In the genomic region with DNA sequence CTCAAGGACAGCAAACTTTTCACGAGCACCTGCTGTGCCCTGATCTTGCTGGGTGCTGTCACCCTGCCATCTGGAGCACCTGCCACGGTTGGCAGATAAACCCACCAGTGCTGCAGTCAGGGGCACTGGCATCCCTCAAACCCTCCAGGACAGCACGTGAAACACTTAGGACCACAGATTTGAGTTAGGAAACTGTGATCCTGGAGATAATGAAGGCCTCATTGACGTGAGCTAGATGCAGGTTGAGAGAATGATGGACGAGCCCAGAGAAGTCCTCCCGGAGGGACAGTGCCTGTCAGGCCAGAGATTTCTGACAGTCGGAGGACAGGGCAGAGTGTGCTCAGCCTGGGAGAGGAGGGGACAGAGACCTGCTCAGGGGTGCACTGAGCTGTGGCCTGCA, we compare ENCODE assay signal across 18 cellular contexts.
"Had no signal": no experiment of that assay in that cellular context is flagged by ENCODE, and none has a peak within 500 bp of the region (broad histone marks: within the 10 kb centered on the region; RNA-seq: fewer than 3 reads in every experiment).

No MANE protein-coding gene starts in this region.

- H3K9me3 ChIP-seq: lower lobe of right lung, neutrophil, pancreas, right lobe of liver, stomach, thyroid gland had no signal

- H3K9me3 Mint-ChIP-seq: natural killer cell; stimulated activated effector memory CD8-positive, alpha-beta T cell treated with anti-CD3 and anti-CD28 coated beads, Interleukin-12 subunit alpha, Interleukin-12 subunit beta, amount 100 ng/mL, for 72 hours had no signal

- H3K27ac ChIP-seq: dorsolateral prefrontal cortex, lower lobe of right lung, neutrophil, pancreas, right lobe of liver, stomach, thyroid gland had no signal

- ATAC-seq: left ventricle myocardium superior; lower lobe of right lung; natural killer cell; pancreas; right lobe of liver; stimulated activated effector memory CD8-positive, alpha-beta T cell treated with anti-CD3 and anti-CD28 coated beads, Interleukin-12 subunit alpha, Interleukin-12 subunit beta, amount 100 ng/mL, for 72 hours had no signal

- H3K4me3 ChIP-seq: dorsolateral prefrontal cortex, lower lobe of right lung, pancreas, right lobe of liver, smooth muscle cell, stomach, thyroid gland had no signal

- DNase-seq: dorsolateral prefrontal cortex; effector CD4-positive, alpha-beta T cell; left ventricle myocardium superior; lower lobe of right lung; natural killer cell; pancreas; retina; right lobe of liver; stimulated activated CD4-positive, alpha-beta T cell treated with anti-CD3 and anti-CD28 coated beads, Interleukin-12 subunit alpha, Interleukin-12 subunit beta, amount 100 ng/mL, for 4 hours; stimulated activated CD4-positive, alpha-beta T cell treated with anti-CD3 and anti-CD28 coated beads, Interleukin-1b, Interleukin-23, amount 100 ng/mL, for 48 hours; stimulated activated CD4-positive, alpha-beta T cell treated with anti-CD3 and anti-CD28 coated beads, Interleukin-4, amount 100 ng/mL, for 24 hours; stimulated activated naive CD4-positive, alpha-beta T cell treated with Interleukin-2 at 50 U/mL for 16 hours; stomach; thyroid gland; trophoblast cell had no signal

- H3K4me3 Mint-ChIP-seq: natural killer cell; stimulated activated effector memory CD8-positive, alpha-beta T cell treated with anti-CD3 and anti-CD28 coated beads, Interleukin-12 subunit alpha, Interleukin-12 subunit beta, amount 100 ng/mL, for 72 hours had no signal

- H3K27ac Mint-ChIP-seq: natural killer cell; stimulated activated effector memory CD8-positive, alpha-beta T cell treated with anti-CD3 and anti-CD28 coated beads, Interleukin-12 subunit alpha, Interleukin-12 subunit beta, amount 100 ng/mL, for 72 hours had no signal

- H3K36me3 ChIP-seq: lower lobe of right lung, neutrophil, pancreas, right lobe of liver, stomach, thyroid gland had no signal

- H3K36me3 Mint-ChIP-seq: natural killer cell; stimulated activated effector memory CD8-positive, alpha-beta T cell treated with anti-CD3 and anti-CD28 coated beads, Interleukin-12 subunit alpha, Interleukin-12 subunit beta, amount 100 ng/mL, for 72 hours had no signal

- H3K4me1 Mint-ChIP-seq: natural killer cell; stimulated activated effector memory CD8-positive, alpha-beta T cell treated with anti-CD3 and anti-CD28 coated beads, Interleukin-12 subunit alpha, Interleukin-12 subunit beta, amount 100 ng/mL, for 72 hours had no signal

- H3K27me3 ChIP-seq: neutrophil, pancreas, right lobe of liver, thyroid gland had no signal

- H3K4me1 ChIP-seq: lower lobe of right lung, pancreas, right lobe of liver, stomach had no signal
